In the genomic region with DNA sequence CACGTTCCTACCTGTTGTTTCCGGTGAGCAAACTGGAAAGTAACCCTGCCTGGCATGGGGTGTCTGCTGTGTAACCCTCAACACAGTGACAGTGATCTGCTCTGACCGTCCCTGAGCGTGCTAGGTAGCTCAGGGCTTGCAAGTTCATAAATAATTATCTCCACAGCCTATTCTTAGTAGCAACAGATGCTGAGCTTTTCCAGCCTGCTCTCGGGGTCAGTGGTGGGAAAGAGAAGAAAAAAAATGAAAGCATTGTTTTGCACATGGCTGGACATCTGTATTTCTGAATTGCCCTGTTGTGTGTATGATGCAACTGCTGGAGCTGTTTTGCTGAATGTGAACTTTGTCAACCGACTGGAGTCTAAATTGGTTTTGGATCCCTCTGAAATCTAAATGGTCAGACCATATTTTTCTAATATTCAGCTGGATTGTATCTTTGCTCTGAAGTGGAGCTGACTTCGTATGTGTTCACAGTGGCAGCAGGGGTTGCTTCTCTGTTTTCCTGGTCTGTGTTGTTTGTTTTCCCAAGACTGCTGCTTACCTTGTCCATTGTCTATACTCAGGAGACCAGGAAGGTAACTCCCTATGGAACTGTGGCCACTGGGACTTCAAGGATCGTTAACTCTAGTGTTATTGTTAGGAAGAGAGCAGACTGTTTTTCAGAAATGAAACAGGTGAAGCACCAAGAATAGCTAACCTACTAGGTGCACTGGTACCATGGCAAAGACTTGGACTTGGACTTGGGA, we compare ENCODE assay signal across 8 cellular contexts. TPM values are rescaled to one million over a fixed set of nuclear protein-coding genes. Genes with fewer than 3 reads are reported as not detected.
DNase-seq lines count a peak whose midpoint lies in the region; ATAC-seq and TF ChIP-seq lines count a peak whose summit lies in the region.
"Had no signal": no experiment of that assay in that cellular context is flagged by ENCODE, and none has a peak within 500 bp of the region (broad histone marks: within the 10 kb centered on the region; RNA-seq: fewer than 3 reads in every experiment).

No MANE protein-coding gene starts in this region.

- ATAC-seq in GM19035 (IDR thresholded peaks at IDR 0.05; ENCODE audit: unreplicated experiment) (no peak), GM21360 (IDR thresholded peaks at IDR 0.05; ENCODE audit: unreplicated experiment) (no peak)
- ATAC-seq: stimulated activated effector memory CD8-positive, alpha-beta T cell treated with anti-CD3 and anti-CD28 coated beads, Interleukin-12 subunit alpha, Interleukin-12 subunit beta, amount 100 ng/mL, for 72 hours had no signal

- H3K27ac ChIP-seq in temporal lobe (ENCODE audit: low read depth, low read length): peak overlapping the region; percentile 10

- no peak overlapping the region for H3K4me3 ChIP-seq in cardiac fibroblast (replicated peaks in 1 of 2; ENCODE audit: low read depth in 2 of 2, low read length in 2 of 2)

- TF ChIP-seq CTCF in cardiac fibroblast (IDR thresholded peaks at IDR 0.05; ENCODE audit: low read depth, low read length): no peak

- peak; percentile 62 for DNase-seq in NCI-H2029 (lab: John Stamatoyannopoulos, UW)
- peak; percentile 71 to 73 for DNase-seq in cardiac fibroblast (ENCODE audit: low read depth in 2 of 2)
- peak; percentile 46 for DNase-seq in left kidney (ENCODE audit: low read depth, low spot score)
- DNase-seq in glomerular visceral epithelial cell (ENCODE audit: extremely low spot score): no peak

RNA-seq across cellular contexts. Expression of a gene that starts 27.0 kb away (rescaled TPM):
- 23.1 TPM for total RNA-seq in temporal lobe
